Comparison of ENCODE assay signal across 9 cellular contexts in the genomic region with DNA sequence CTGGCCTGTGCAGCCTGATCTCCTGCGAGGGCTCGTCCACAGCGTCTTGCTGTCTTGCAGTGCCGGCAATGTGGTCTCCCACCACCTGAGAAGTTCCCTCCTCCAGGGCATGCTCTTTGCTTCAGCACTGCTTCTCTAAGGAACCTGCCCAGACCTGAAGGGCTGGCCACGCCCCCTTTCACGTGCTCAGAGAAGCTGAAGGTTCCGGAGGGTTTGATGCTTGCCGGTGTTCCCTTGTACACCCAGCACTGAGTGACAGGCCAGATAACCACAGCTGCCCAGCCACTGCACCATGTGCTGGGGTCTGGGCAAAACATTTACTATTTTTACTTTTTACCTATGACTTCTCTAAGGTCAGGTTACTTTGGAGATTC. TPM values are rescaled to one million over a fixed set of nuclear protein-coding genes. Genes with fewer than 3 reads are reported as not detected.
DNase-seq lines count a peak whose midpoint lies in the region; ATAC-seq and TF ChIP-seq lines count a peak whose summit lies in the region.
"Had no signal": no experiment of that assay in that cellular context is flagged by ENCODE, and none has a peak within 500 bp of the region (broad histone marks: within the 10 kb centered on the region; RNA-seq: fewer than 3 reads in every experiment).

No MANE protein-coding gene starts in this region.

- peak overlapping the region in 4 of 6 donors; percentile 39 to 75 (median 68) for H3K27ac Mint-ChIP-seq in immature natural killer cell
- H3K27ac Mint-ChIP-seq: dendritic cell treated with granulocyte-macrophage colony-stimulating factor and Interleukin-4, amounts not matched to agents 40 ng/mL and 50 ng/mL, for 4 days had no signal

- peaks cover 49% of the 10 kb centered on the region for H3K4me1 ChIP-seq in OCI-LY1 (ENCODE audit: insufficient read depth, low read length, severe bottlenecking)

- peaks cover 31% of the 10 kb centered on the region for H3K79me2 ChIP-seq in OCI-LY1 (ENCODE audit: insufficient read depth, low read length)

- peaks cover 8 to 16% (median 10%) of the 10 kb centered on the region in 3 donors for H3K36me3 Mint-ChIP-seq in immature natural killer cell

- H3K4me3 Mint-ChIP-seq in immature natural killer cell, result peak overlapping the region; percentile 69 to 80 (median 76)
- H3K4me3 Mint-ChIP-seq: dendritic cell treated with granulocyte-macrophage colony-stimulating factor and Interleukin-4, amounts not matched to agents 40 ng/mL and 50 ng/mL, for 4 days had no signal

- H3K27ac ChIP-seq in OCI-LY1 (ENCODE audit: low read depth, low read length, poor library complexity, severe bottlenecking), result peak overlapping the region; percentile 90

- peaks cover 0 to 2% (median 0%) of the 10 kb centered on the region in 3 donors for H3K27me3 Mint-ChIP-seq in immature natural killer cell (ENCODE audit: low read depth in 3 of 3)

- H3F3A ChIP-seq in OCI-LY1 (ENCODE audit: insufficient read depth, low read length), result no peaks in the 10 kb centered on the region

- H2AFZ ChIP-seq in OCI-LY1 (ENCODE audit: low read length), result no peak overlapping the region

- peak; percentile 31 for DNase-seq in GM06990 (ENCODE audit: extremely low read depth, insufficient read length)
- peak; percentile 32 for DNase-seq in activated T-helper 9 cell treated with anti-CD3 and anti-CD28 coated beads, Interleukin-2, amount 50 U/mL, for 16 hours (ENCODE audit: low read depth)
- DNase-seq in immature natural killer cell, result peak; percentile 34 to 37 (median 34)
- DNase-seq in stimulated activated CD8-positive, alpha-beta memory T cell treated with anti-CD3 and anti-CD28 coated beads, Interleukin-12 subunit alpha, Interleukin-12 subunit beta, amount 100 ng/mL, for 24 hours (ENCODE audit: extremely low read depth), result peak; percentile 17
- DNase-seq in SHP77 treated with DMSO at 0.1 percent for 48 hours (lab: John Stamatoyannopoulos, UW), result no peak
- DNase-seq in SKM-1 treated with dmso at 0.1 percent for 144 hours (lab: John Stamatoyannopoulos, UW; ENCODE audit: unreplicated experiment), result no peak

- H3K27me3 ChIP-seq in GM06990 (replicated peaks; ENCODE audit: control insufficient read depth, insufficient read depth, low read length) (no peaks in the 10 kb centered on the region), OCI-LY1 (ENCODE audit: insufficient read depth, low read length) (no peaks in the 10 kb centered on the region)

- no peak for ATAC-seq in HG03457 (IDR thresholded peaks at IDR 0.05; ENCODE audit: unreplicated experiment)

- peaks cover 25 to 31% of the 10 kb centered on the region in 2 donors for H3K4me1 Mint-ChIP-seq in immature natural killer cell

- no peaks in the 10 kb centered on the region for H3K9me2 ChIP-seq in OCI-LY1 (ENCODE audit: low read depth, low read length)

- TF ChIP-seq CTCF in GM06990 (IDR thresholded peaks at IDR 0.05; ENCODE audit: insufficient read depth, low read length, poor library complexity, severe bottlenecking) (no peak), OCI-LY1 (IDR thresholded peaks at IDR 0.05; ENCODE audit: low read length) (no peak)

- H3K9me3 Mint-ChIP-seq in immature natural killer cell, result no peaks in the 10 kb centered on the region
- H3K9me3 Mint-ChIP-seq: dendritic cell treated with granulocyte-macrophage colony-stimulating factor and Interleukin-4, amounts not matched to agents 40 ng/mL and 50 ng/mL, for 4 days had no signal

- H3K4me3 ChIP-seq in GM06990 (replicated peaks; ENCODE audit: low read depth, low read length) (no peak overlapping the region), OCI-LY1 (ENCODE audit: low read depth, low read length, poor library complexity, severe bottlenecking) (peak overlapping the region; percentile 86)

- peak overlapping the region; percentile 45 for H3K4me2 ChIP-seq in OCI-LY1 (ENCODE audit: low read length)

- H3K9me3 ChIP-seq in OCI-LY1 (ENCODE audit: low read length), result no peaks in the 10 kb centered on the region

- H4K20me1 ChIP-seq in OCI-LY1 (ENCODE audit: insufficient read depth, low read length), result no peaks in the 10 kb centered on the region

- peak overlapping the region; percentile 60 for H3K9ac ChIP-seq in OCI-LY1 (ENCODE audit: low read length)

- H3K36me3 ChIP-seq in GM06990 (ENCODE audit: control insufficient read depth, insufficient read depth, low read length) (peaks cover 10% of the 10 kb centered on the region), OCI-LY1 (ENCODE audit: insufficient read depth, low read length) (peaks cover 24% of the 10 kb centered on the region)

RNA-seq across cellular contexts. Expression of a gene that starts 1.7 kb away (rescaled TPM):
- polyA plus RNA-seq in immature natural killer cell, result 10 to 100 TPM; 35.8 to 41.3 (median 35.9) TPM

RNA-seq across cellular contexts. Expression of a gene that starts 26.1 kb away (rescaled TPM):
- 1 to 10 TPM; 2.7 to 7.8 (median 4.2) TPM for polyA plus RNA-seq in immature natural killer cell

RNA-seq across cellular contexts. Expression of a gene that starts 48.7 kb away (rescaled TPM):
- 10 to 100 TPM; 18.6 to 49.8 (median 22.6) TPM for polyA plus RNA-seq in immature natural killer cell

Comparison
In these comparisons a context has a peak if more than half of its experiments do, and no peak if none do; other contexts are left out.
1. DNase-seq: peak in GM06990 (single experiment), activated T-helper 9 cell treated with anti-CD3 and anti-CD28 coated beads, Interleukin-2, amount 50 U/mL, for 16 hours (single experiment), immature natural killer cell (3 of 3) and stimulated activated CD8-positive, alpha-beta memory T cell treated with anti-CD3 and anti-CD28 coated beads, Interleukin-12 subunit alpha, Interleukin-12 subunit beta, amount 100 ng/mL, for 24 hours (single experiment); none in SHP77 treated with DMSO at 0.1 percent for 48 hours (single experiment) and SKM-1 treated with dmso at 0.1 percent for 144 hours (single experiment).